20 cellular contexts compared by ENCODE assay signal in genomic region chr5:9452181-9452580, GRCh38.
DNase-seq lines count a peak whose midpoint lies in the region; ATAC-seq and TF ChIP-seq lines count a peak whose summit lies in the region.
"Had no signal": no experiment of that assay in that cellular context is flagged by ENCODE, and none has a peak within 500 bp of the region (broad histone marks: within the 10 kb centered on the region; RNA-seq: fewer than 3 reads in every experiment).

No MANE protein-coding gene starts in this region.

- H3K27ac Mint-ChIP-seq in endodermal cell: no peak overlapping the region
- H3K27ac Mint-ChIP-seq: CD4-positive, alpha-beta memory T cell; IgD-negative memory B cell had no signal

- 47 to 59% methylated on average over 2 of the region's 2 CpGs for WGBS in endodermal cell (ENCODE audit: insufficient coverage in 1 of 2, insufficient read length in 1 of 2), 2 experiments
- no CpG with 5 or more reads among the region's 2 CpGs for WGBS in mesendoderm (ENCODE audit: extremely low coverage, insufficient coverage, low lambda C conversion rate)

- no peak overlapping the region for H3K4me3 Mint-ChIP-seq in endodermal cell
- no peak overlapping the region for H3K4me3 Mint-ChIP-seq in activated T-cell treated with anti-CD3 and anti-CD28 coated beads, Interleukin-2, amount 50 U/mL, for 4 hours
- H3K4me3 Mint-ChIP-seq: CD4-positive, alpha-beta memory T cell; IgD-negative memory B cell had no signal

- peaks cover 15% of the 10 kb centered on the region for H3K9me3 ChIP-seq in endodermal cell (ENCODE audit: control insufficient read depth, low read length)
- peaks cover 12% of the 10 kb centered on the region for H3K9me3 ChIP-seq in left ventricle myocardium inferior (replicated peaks)

- H3K23ac ChIP-seq in mesendoderm (ENCODE audit: low read length): no peak overlapping the region

- intact Hi-C loops in left ventricle myocardium inferior (cut with micrococcal nuclease): no loop called here

- H3K27me3 ChIP-seq in endodermal cell (ENCODE audit: control insufficient read depth, insufficient read depth, low read length, poor library complexity, severe bottlenecking) (no peaks in the 10 kb centered on the region), left ventricle myocardium inferior (ENCODE audit: low read depth) (no peaks in the 10 kb centered on the region), mesendoderm (ENCODE audit: insufficient read depth, low read length, poor library complexity) (no peaks in the 10 kb centered on the region)
- H3K27me3 ChIP-seq: BLaER1 treated with 17β-estradiol and CSF1 and Interleukin-3, amounts not matched to agents 10 nM and 100 nM had no signal

- no peak overlapping the region for H2BK5ac ChIP-seq in mesendoderm (ENCODE audit: low read length)

- H2BK15ac ChIP-seq in mesendoderm (replicated peaks; ENCODE audit: low read depth): no peak overlapping the region

- H3K79me2 ChIP-seq in mesendoderm (ENCODE audit: control insufficient read depth, insufficient read depth, low read length): peaks cover 2% of the 10 kb centered on the region

- peaks cover 13% of the 10 kb centered on the region for H3K36me3 Mint-ChIP-seq in endodermal cell (ENCODE audit: low read depth)
- no peaks in the 10 kb centered on the region for H3K36me3 Mint-ChIP-seq in activated T-cell treated with anti-CD3 and anti-CD28 coated beads, Interleukin-2, amount 50 U/mL, for 4 hours (ENCODE audit: insufficient read depth)
- H3K36me3 Mint-ChIP-seq: CD4-positive, alpha-beta memory T cell; IgD-negative memory B cell had no signal

- H4K8ac ChIP-seq in mesendoderm (ENCODE audit: low read depth, low read length): no peak overlapping the region

- H3K4me2 ChIP-seq in mesendoderm (ENCODE audit: low read length): no peak overlapping the region
- H3K4me2 ChIP-seq: BLaER1 treated with 17β-estradiol and CSF1 and Interleukin-3, amounts not matched to agents 10 nM and 100 nM had no signal

- no peak for ATAC-seq in activated T-cell treated with anti-CD3 and anti-CD28 coated beads, Interleukin-2, amount 50 U/mL, for 4 hours
- ATAC-seq in HG03432 (IDR thresholded peaks at IDR 0.05; ENCODE audit: unreplicated experiment): no peak

- peaks cover 46% of the 10 kb centered on the region for H3K36me3 ChIP-seq in endodermal cell (ENCODE audit: control insufficient read depth, insufficient read depth, low read length)
- H3K36me3 ChIP-seq in left ventricle myocardium inferior: no peaks in the 10 kb centered on the region
- no peaks in the 10 kb centered on the region for H3K36me3 ChIP-seq in mesendoderm (ENCODE audit: control insufficient read depth, insufficient read depth, low read length)
- H3K36me3 ChIP-seq: BLaER1 treated with 17β-estradiol and CSF1 and Interleukin-3, amounts not matched to agents 10 nM and 100 nM had no signal

- DNase-seq in ELF-1 (ENCODE audit: low read depth, low spot score): peak; percentile 42
- DNase-seq in endodermal cell: peak; percentile 62
- no peak for DNase-seq in left ventricle myocardium inferior
- peak; percentile 80 for DNase-seq in mesendoderm
- DNase-seq in activated T-cell treated with anti-CD3 and anti-CD28 coated beads, Interleukin-2, amount 50 U/mL, for 4 hours: no peak
- DNase-seq in NCI-H2196 treated with DMSO at 0.1 percent for 48 hours (lab: John Stamatoyannopoulos, UW; ENCODE audit: unreplicated experiment): no peak
- DNase-seq in DMS79 treated with DMSO at 0.1 percent for 48 hours (lab: John Stamatoyannopoulos, UW): no peak
- DNase-seq: 8988T; CD4-positive, alpha-beta memory T cell; MV-4-11; NCI-H1105 treated with DMSO at 0.1 percent for 48 hours; NCI-H1694; NCI-H2081 treated with DMSO at 0.1 percent for 48 hours; NCI-H2171 treated with DMSO at 0.1 percent for 48 hours; NCI-H446; NCI-H526 treated with DMSO at 0.1 percent for 48 hours; OCI-M1 had no signal

- H3K4ac ChIP-seq in mesendoderm (ENCODE audit: low read depth, low read length): no peak overlapping the region

- H2AK5ac ChIP-seq in mesendoderm (ENCODE audit: low read length): no peak overlapping the region

- H3K79me1 ChIP-seq in mesendoderm (ENCODE audit: low read length): peaks cover 15% of the 10 kb centered on the region

- H3K27ac ChIP-seq in endodermal cell (ENCODE audit: low read depth, low read length): no peak overlapping the region
- peak overlapping the region; percentile 72 for H3K27ac ChIP-seq in left ventricle myocardium inferior (replicated peaks)
- H3K27ac ChIP-seq in mesendoderm (ENCODE audit: low read depth, low read length): no peak overlapping the region
- H3K27ac ChIP-seq: BLaER1 treated with 17β-estradiol and CSF1 and Interleukin-3, amounts not matched to agents 10 nM and 100 nM had no signal

- no peak overlapping the region for H3K56ac ChIP-seq in mesendoderm (ENCODE audit: low read length)

- TF ChIP-seq CTCF in endodermal cell (conservative IDR thresholded peaks at IDR 0.05) (no peak), left ventricle myocardium inferior (IDR thresholded peaks at IDR 0.05; ENCODE audit: borderline replicate concordance) (no peak)

- H2BK120ac ChIP-seq in mesendoderm (ENCODE audit: low read depth, low read length): no peak overlapping the region

- H4K5ac ChIP-seq in mesendoderm (ENCODE audit: low read length): no peak overlapping the region

- peaks cover 40% of the 10 kb centered on the region for H3K4me1 Mint-ChIP-seq in endodermal cell
- H3K4me1 Mint-ChIP-seq in activated T-cell treated with anti-CD3 and anti-CD28 coated beads, Interleukin-2, amount 50 U/mL, for 4 hours (ENCODE audit: low read depth): no peaks in the 10 kb centered on the region
- H3K4me1 Mint-ChIP-seq: CD4-positive, alpha-beta memory T cell; IgD-negative memory B cell had no signal

- H3K9ac ChIP-seq in endodermal cell (ENCODE audit: extremely low read depth, low read length, poor library complexity, severe bottlenecking) (no peak overlapping the region), mesendoderm (ENCODE audit: low read length) (no peak overlapping the region)
- H3K9ac ChIP-seq: BLaER1 treated with 17β-estradiol and CSF1 and Interleukin-3, amounts not matched to agents 10 nM and 100 nM had no signal

- peaks cover 9% of the 10 kb centered on the region for H3K9me3 Mint-ChIP-seq in endodermal cell
- H3K9me3 Mint-ChIP-seq in activated T-cell treated with anti-CD3 and anti-CD28 coated beads, Interleukin-2, amount 50 U/mL, for 4 hours: peaks cover 10% of the 10 kb centered on the region

- H3K27me3 Mint-ChIP-seq in endodermal cell (ENCODE audit: insufficient read depth): peaks cover 1% of the 10 kb centered on the region
- no peaks in the 10 kb centered on the region for H3K27me3 Mint-ChIP-seq in activated T-cell treated with anti-CD3 and anti-CD28 coated beads, Interleukin-2, amount 50 U/mL, for 4 hours (ENCODE audit: low read depth)
- H3K27me3 Mint-ChIP-seq: CD4-positive, alpha-beta memory T cell; IgD-negative memory B cell had no signal

- H3K4me3 ChIP-seq in endodermal cell (ENCODE audit: low read length) (no peak overlapping the region), left ventricle myocardium inferior (no peak overlapping the region), mesendoderm (ENCODE audit: low read length) (no peak overlapping the region)
- H3K4me3 ChIP-seq: BLaER1 treated with 17β-estradiol and CSF1 and Interleukin-3, amounts not matched to agents 10 nM and 100 nM had no signal

- H3K4me1 ChIP-seq in endodermal cell (ENCODE audit: control insufficient read depth, insufficient read depth, low read length): peaks cover 9% of the 10 kb centered on the region
- peaks cover 40% of the 10 kb centered on the region for H3K4me1 ChIP-seq in left ventricle myocardium inferior
- peaks cover 18% of the 10 kb centered on the region for H3K4me1 ChIP-seq in mesendoderm (ENCODE audit: control insufficient read depth, low read depth, low read length)

- H3K18ac ChIP-seq in mesendoderm (ENCODE audit: low read length): no peak overlapping the region

Comparison
In these comparisons a context has a peak if more than half of its experiments do, and no peak if none do; other contexts are left out.
1. DNase-seq: peak in ELF-1 (single experiment), endodermal cell (single experiment) and mesendoderm (single experiment); none in left ventricle myocardium inferior (single experiment), activated T-cell treated with anti-CD3 and anti-CD28 coated beads, Interleukin-2, amount 50 U/mL, for 4 hours (single experiment), NCI-H2196 treated with DMSO at 0.1 percent for 48 hours (single experiment) and DMS79 treated with DMSO at 0.1 percent for 48 hours (single experiment).